8 cellular contexts compared by ENCODE assay signal in the genomic region with DNA sequence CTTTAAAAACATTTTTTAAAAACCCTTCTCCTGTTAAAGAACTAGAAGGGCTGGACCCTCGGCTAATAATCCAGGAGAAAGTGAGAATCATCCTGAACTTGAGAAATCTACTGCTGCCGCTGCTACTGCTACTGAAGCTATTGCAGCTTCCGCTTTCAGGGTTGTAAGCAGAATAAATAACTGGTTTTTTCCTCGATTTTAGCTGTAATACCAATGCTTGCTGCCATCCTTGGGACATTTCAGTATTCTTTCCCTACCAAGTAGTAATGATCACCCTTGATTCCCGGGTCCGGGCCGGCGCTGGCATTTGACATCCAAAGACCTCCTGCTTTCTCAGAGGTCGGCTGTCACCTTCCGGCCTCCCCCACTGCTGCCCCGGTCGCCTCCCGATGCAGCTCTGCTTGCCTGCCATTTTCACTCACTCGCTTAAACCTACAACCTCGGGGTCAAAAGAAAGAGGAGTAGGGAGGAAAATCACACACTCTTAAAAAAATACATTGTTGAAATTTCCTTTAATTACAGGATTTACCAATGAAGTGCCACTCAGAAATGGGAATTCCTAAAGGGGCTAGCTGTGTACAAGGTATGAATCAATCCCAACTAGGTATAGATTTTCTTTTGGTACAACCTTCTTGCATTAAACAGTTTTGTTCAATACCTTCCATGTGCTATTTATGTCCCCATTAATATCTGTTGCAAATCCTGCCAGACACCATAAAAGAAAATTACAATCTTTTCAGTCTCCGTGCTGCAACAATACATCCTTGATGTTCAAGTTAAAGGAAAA. TPM values are rescaled to one million over a fixed set of nuclear protein-coding genes. Genes with fewer than 3 reads are reported as not detected.
DNase-seq lines count a peak whose midpoint lies in the region; ATAC-seq and TF ChIP-seq lines count a peak whose summit lies in the region.

No MANE protein-coding gene starts in this region.

- H3K36me3 ChIP-seq in ES-I3 (ENCODE audit: insufficient read depth, low read length) (no peaks in the 10 kb centered on the region), PC-3 (ENCODE audit: low read depth, low read length) (no peaks in the 10 kb centered on the region)

- CTCF ChIA-PET in PC-3 (lab: Charles Lee): interaction anchor here (0.8 to 1.5 kb wide), 2 partner anchors 99 to 491 kb away, joined by 3 read pairs; no protein-coding TSS in a partner anchor

- peak overlapping the region; percentile 97 for H2AFZ ChIP-seq in PC-3 (ENCODE audit: low read length)

- peak overlapping the region; percentile 93 for H3K4me2 ChIP-seq in PC-3 (ENCODE audit: low read length)

- H3F3A ChIP-seq in PC-3 (ENCODE audit: low read length, unreplicated experiment): no peaks in the 10 kb centered on the region

- H3K27me3 ChIP-seq in PC-3 (ENCODE audit: low read length): no peaks in the 10 kb centered on the region

- H3K36me3 Mint-ChIP-seq in endothelial cell (ENCODE audit: low read depth, unreplicated experiment) (peaks cover 25% of the 10 kb centered on the region), osteocyte (ENCODE audit: unreplicated experiment) (peaks cover 7% of the 10 kb centered on the region)

- POLR2A ChIA-PET in PC-3 (lab: Charles Lee; ENCODE audit: unreplicated experiment): interaction anchor here (0.6 kb wide), 3 partner anchors 13 to 516 kb away, joined by 3 to 11 read pairs (median 4); no protein-coding TSS in a partner anchor

- intact Hi-C loops in PC-3 (cut with micrococcal nuclease): loop anchor here (5.0 to 10.0 kb wide), 3 partner anchors 319 to 709 kb away; no protein-coding TSS in a partner anchor

- no peak overlapping the region for H3K27ac ChIP-seq in PC-3 (ENCODE audit: low read length)

- no peak for ATAC-seq in PC-3
- no peak for ATAC-seq in GM18519 (IDR thresholded peaks at IDR 0.05; ENCODE audit: low FRiP score, unreplicated experiment)
- ATAC-seq in HG03025 (IDR thresholded peaks at IDR 0.05; ENCODE audit: low FRiP score, unreplicated experiment): no peak

- peak overlapping the region; percentile 7 for H3K27ac Mint-ChIP-seq in endothelial cell (ENCODE audit: unreplicated experiment)
- no peak overlapping the region for H3K27ac Mint-ChIP-seq in osteocyte (ENCODE audit: unreplicated experiment)

- TF ChIP-seq CTCF in PC-3 (conservative IDR thresholded peaks at IDR 0.05; ENCODE audit: low read depth, low read length) (no peak), endothelial cell (IDR thresholded peaks at IDR 0.05; ENCODE audit: unreplicated experiment) (no peak), osteocyte (IDR thresholded peaks at IDR 0.05) (no peak)

- peak overlapping the region; percentile 97 for H3K4me3 ChIP-seq in PC-3 (ENCODE audit: low read length)

- H3K27me3 Mint-ChIP-seq in endothelial cell (ENCODE audit: unreplicated experiment) (peaks cover 30% of the 10 kb centered on the region), osteocyte (ENCODE audit: unreplicated experiment) (peaks cover 68% of the 10 kb centered on the region)

- peak; percentile 22 for DNase-seq in PC-3
- DNase-seq in endothelial cell (ENCODE audit: low spot score): peak; percentile 44
- DNase-seq in osteocyte (ENCODE audit: extremely low spot score, unreplicated experiment): no peak
- no peak for DNase-seq in SK-N-DZ (ENCODE audit: low spot score)
- no peak for DNase-seq in NCI-H446 treated with DMSO at 0.1 percent for 48 hours (lab: John Stamatoyannopoulos, UW)

- H3K9me3 Mint-ChIP-seq in endothelial cell (ENCODE audit: unreplicated experiment) (no peaks in the 10 kb centered on the region), osteocyte (ENCODE audit: unreplicated experiment) (no peaks in the 10 kb centered on the region)

- H3K4me1 ChIP-seq in ES-I3 (ENCODE audit: insufficient read depth, low read length) (peaks cover 10% of the 10 kb centered on the region; the same call in 1 of the 2 replicates), PC-3 (ENCODE audit: insufficient read depth, low read length) (peaks cover 8% of the 10 kb centered on the region; the same call in 1 of the 2 replicates)

- H3K79me2 ChIP-seq in PC-3 (ENCODE audit: low read length): 0 out of 2 replicates have a peak, but pooled peaks cover 16% of the 10 kb centered on the region

- H3K9me3 ChIP-seq in ES-I3 (ENCODE audit: control insufficient read depth, insufficient read depth, low read length) (no peaks in the 10 kb centered on the region), PC-3 (ENCODE audit: low read length) (no peaks in the 10 kb centered on the region)

- H3K4me3 Mint-ChIP-seq in endothelial cell (ENCODE audit: unreplicated experiment) (peak overlapping the region; percentile 98), osteocyte (ENCODE audit: unreplicated experiment) (peak overlapping the region; percentile 88)

- BruUV-seq in PC-3 (replicated peaks; lab: Mats Ljungman, UMichigan): TSS peak; percentile 59

- no peaks in the 10 kb centered on the region for H3K9me2 ChIP-seq in PC-3 (replicated peaks; ENCODE audit: low read length)

- H3K9ac ChIP-seq in ES-I3 (ENCODE audit: low read depth, low read length) (peak overlapping the region; percentile 76; the same call in 1 of the 2 replicates), PC-3 (ENCODE audit: low read length) (peak overlapping the region; percentile 67; the same call in 1 of the 2 replicates)

- H3K4me1 Mint-ChIP-seq in endothelial cell (ENCODE audit: unreplicated experiment) (peaks cover 67% of the 10 kb centered on the region), osteocyte (ENCODE audit: unreplicated experiment) (peaks cover 42% of the 10 kb centered on the region)

- no peaks in the 10 kb centered on the region for H4K20me1 ChIP-seq in PC-3 (ENCODE audit: low read length)

RNA-seq across cellular contexts. Expression of gene MECOM, which starts 0.7 kb away (rescaled TPM):
- total RNA-seq in PC-3 (2014; rRNA removed): 10.0 and 11.4 TPM in 2 replicates
- total RNA-seq in endothelial cell (ENCODE audit: unreplicated experiment): 164 TPM
- 5.6 and 5.9 TPM in 2 replicates for total RNA-seq in osteocyte
- polyA plus RNA-seq in SK-N-DZ (2014; cell fraction: cytosol; rRNA removed): 0.86 and 2.2 TPM in 2 replicates
- 0.74 and 0.90 TPM in 2 replicates for polyA plus RNA-seq in SK-N-DZ (2014; cell fraction: nucleus; rRNA removed)

Comparison
In these comparisons a context has a peak if more than half of its experiments do, and no peak if none do; other contexts are left out.
1. DNase-seq: peak in PC-3 (single experiment) and endothelial cell (single experiment); none in osteocyte (single experiment), SK-N-DZ (single experiment) and NCI-H446 treated with DMSO at 0.1 percent for 48 hours (single experiment).
2. RNA of gene MECOM, which starts 0.7 kb away (total RNA-seq): 164 TPM in endothelial cell (single experiment); 10.0 to 11.4 TPM in PC-3 and 5.6 to 5.9 TPM in osteocyte; every median in the first group is over 10 times any median in the second.